Comparison of ENCODE assay signal across 8 cellular contexts in the genomic region with DNA sequence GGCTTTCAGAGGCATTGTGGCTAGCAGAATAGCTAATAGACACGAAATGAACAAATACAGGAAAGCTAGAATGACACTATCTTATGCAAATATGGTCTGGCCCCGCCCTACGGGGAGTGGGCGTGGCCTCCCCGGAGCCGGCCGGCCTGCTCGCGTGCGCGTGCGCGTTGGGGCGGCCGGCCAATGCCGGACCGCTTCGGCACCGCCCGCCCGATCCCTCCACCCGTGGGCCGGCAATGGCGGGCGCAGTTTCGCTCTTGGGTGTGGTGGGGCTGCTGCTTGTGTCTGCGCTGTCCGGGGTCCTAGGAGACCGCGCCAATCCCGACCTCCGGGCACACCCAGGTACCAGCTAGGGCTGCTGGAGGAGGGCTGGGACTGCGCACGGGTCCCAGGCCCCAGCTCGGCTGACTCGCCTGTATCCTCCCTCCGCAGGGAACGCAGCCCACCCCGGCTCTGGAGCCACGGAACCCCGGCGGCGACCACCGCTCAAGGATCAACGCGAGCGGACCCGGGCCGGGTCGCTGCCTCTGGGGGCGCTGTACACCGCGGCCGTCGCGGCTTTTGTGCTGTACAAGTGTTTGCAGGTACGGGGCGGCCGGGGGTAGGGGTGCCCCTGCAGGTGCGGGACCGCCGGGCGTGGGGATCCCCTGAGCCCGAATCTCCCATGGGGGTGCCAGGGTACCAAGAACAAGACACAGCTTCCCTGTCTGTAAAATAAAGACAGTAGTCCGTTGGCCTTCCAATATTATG. TPM values are rescaled to one million over a fixed set of nuclear protein-coding genes. Genes with fewer than 3 reads are reported as not detected.
A peak's percentile ranks its signal among the peaks of the same experiment; 100 is the strongest.
DNase-seq lines count a peak whose midpoint lies in the region; ATAC-seq and TF ChIP-seq lines count a peak whose summit lies in the region.

A gene with protein sequence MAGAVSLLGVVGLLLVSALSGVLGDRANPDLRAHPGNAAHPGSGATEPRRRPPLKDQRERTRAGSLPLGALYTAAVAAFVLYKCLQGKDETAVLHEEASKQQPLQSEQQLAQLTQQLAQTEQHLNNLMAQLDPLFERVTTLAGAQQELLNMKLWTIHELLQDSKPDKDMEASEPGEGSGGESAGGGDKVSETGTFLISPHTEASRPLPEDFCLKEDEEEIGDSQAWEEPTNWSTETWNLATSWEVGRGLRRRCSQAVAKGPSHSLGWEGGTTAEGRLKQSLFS (plus strand): TSS at position 149 of the 750 bp plus-strand sequence. CDS start 88 bp downstream, at position 237.

- H3K36me3 ChIP-seq in HUES6 (ENCODE audit: control insufficient read depth, insufficient read depth, low read length) (peaks cover 29% of the 10 kb centered on the region), OCI-LY7 (ENCODE audit: insufficient read depth, low read length) (peaks cover 34% of the 10 kb centered on the region), mucosa of descending colon (ENCODE audit: low read depth) (peaks cover 5% of the 10 kb centered on the region)

- H3K9me3 Mint-ChIP-seq in Calu3 (ENCODE audit: low read depth, unreplicated experiment) = no peaks in the 10 kb centered on the region

- BruUV-seq in Calu3 (replicated peaks; lab: Mats Ljungman, UMichigan) (TSS peak; percentile 80), OCI-LY7 (replicated peaks; lab: Mats Ljungman, UMichigan) (no TSS peak)

- H3K79me2 ChIP-seq in OCI-LY7 (ENCODE audit: insufficient read depth, low read depth, low read length) = peaks cover 19% of the 10 kb centered on the region; the same call in 1 of the 2 replicates

- intact Hi-C loops in Calu3 (cut with micrococcal nuclease; ENCODE audit: unreplicated experiment) = no loop called here
- intact Hi-C loops in OCI-LY7 (cut with micrococcal nuclease; ENCODE audit: unreplicated experiment) = loop anchor here (2.0 to 5.0 kb wide), 5 partner anchors 38 to 169 kb away; partner anchors contain the start of genes CD72, FAM221B, TESK1 and TMEM8B
- intact Hi-C loops in mucosa of descending colon (cut with DNase I, micrococcal nuclease) = loop anchor here in 1 of 2 donors (5.0 kb wide), 1 partner anchor 74 kb away; the partner anchor contains the start of genes CREB3 and TLN1

- H2AFZ ChIP-seq in OCI-LY7 (ENCODE audit: low read length) = peak within 1 kb of the TSS; percentile 62; the same call in 1 of the 2 replicates

- H3K27me3 ChIP-seq in HUES6 (ENCODE audit: control insufficient read depth, insufficient read depth, low read length) = 0 out of 2 replicates have a peak, but pooled peaks cover 9% of the 10 kb centered on the region

- ATAC-seq in GM21390 (IDR thresholded peaks at IDR 0.05; ENCODE audit: unreplicated experiment) (peak; percentile 57), mucosa of descending colon (peak; percentile 86)

- H3K4me2 ChIP-seq in OCI-LY7 (ENCODE audit: low read length) = peak within 1 kb of the TSS; percentile 96

- H3K27ac ChIP-seq in HUES6 (ENCODE audit: low read depth, low read length) (peak within 1 kb of the TSS; percentile 99), OCI-LY7 (ENCODE audit: low read depth, low read length, poor library complexity, severe bottlenecking) (peak within 1 kb of the TSS; percentile 84)

- peak within 1 kb of the TSS; percentile 100 for H3K27ac Mint-ChIP-seq in Calu3 (ENCODE audit: unreplicated experiment)

- TF ChIP-seq CTCF in Calu3 (IDR thresholded peaks at IDR 0.05; ENCODE audit: unreplicated experiment) (peak; percentile 62), OCI-LY7 (conservative IDR thresholded peaks at IDR 0.05; ENCODE audit: low read length) (peak; percentile 85), epithelial cell of esophagus (IDR thresholded peaks at IDR 0.05; ENCODE audit: insufficient read depth, low read depth, low read length, missing control alignments) (peak; percentile 42), mucosa of descending colon (IDR thresholded peaks at IDR 0.05) (peak; percentile 52)

- H3K4me1 Mint-ChIP-seq in Calu3 (ENCODE audit: low read depth, unreplicated experiment) = peaks cover 20% of the 10 kb centered on the region

- H3K36me3 Mint-ChIP-seq in Calu3 (ENCODE audit: insufficient read depth, unreplicated experiment) = peaks cover 31% of the 10 kb centered on the region

- no peaks in the 10 kb centered on the region for H3K9me3 ChIP-seq in HUES6 (ENCODE audit: control insufficient read depth, insufficient read depth, low read depth, low read length)
- H3K9me3 ChIP-seq in OCI-LY7 (ENCODE audit: low read length) = no peaks in the 10 kb centered on the region
- H3K9me3 ChIP-seq in mucosa of descending colon = no peaks in the 10 kb centered on the region

- peak within 1 kb of the TSS; percentile 93 for H3K9ac ChIP-seq in HUES6 (ENCODE audit: low read length)

- DNase-seq in Calu3 = peak; percentile 80
- DNase-seq in OCI-LY7 (ENCODE audit: low spot score) = peak; percentile 91
- peak; percentile 76 for DNase-seq in activated T-cell treated with anti-CD3 and anti-CD28 coated beads for 24 hours (ENCODE audit: low read depth)
- DNase-seq in epithelial cell of esophagus (ENCODE audit: low read depth) = peak; percentile 77
- peak; percentile 89 to 91 (median 89) for DNase-seq in mucosa of descending colon
- peak; percentile 58 to 67 for DNase-seq in stimulated activated CD8-positive, alpha-beta memory T cell treated with anti-CD3 and anti-CD28 coated beads, Interleukin-4, amount 100 ng/mL, for 4 hours (ENCODE audit: low read depth in 2 of 2, low spot score in 1 of 2)

- H4K20me1 ChIP-seq in OCI-LY7 (ENCODE audit: insufficient read depth, low read length) = 0 out of 2 replicates have a peak, but pooled peaks cover 5% of the 10 kb centered on the region

- no peaks in the 10 kb centered on the region for H3K27me3 Mint-ChIP-seq in Calu3 (ENCODE audit: unreplicated experiment)

- H3K4me1 ChIP-seq in HUES6 (ENCODE audit: control insufficient read depth, insufficient read depth, low read length) (peaks cover 7% of the 10 kb centered on the region; the same call in 1 of the 2 replicates), OCI-LY7 (ENCODE audit: insufficient read depth, low read length, poor library complexity, severe bottlenecking) (peaks cover 65% of the 10 kb centered on the region), mucosa of descending colon (ENCODE audit: low read depth) (peaks cover 52% of the 10 kb centered on the region)

- POLR2A ChIA-PET in OCI-LY7 (lab: Charles Lee) = interaction anchor here (0.6 to 3.9 kb wide), 9 partner anchors 11 to 73 kb away, joined by 3 to 47 read pairs (median 6); partner anchors contain the start of genes CREB3, TESK1 and TLN1

- peak within 1 kb of the TSS; percentile 89 for H3K4me3 ChIP-seq in HUES6 (ENCODE audit: low read depth, low read length)
- H3K4me3 ChIP-seq in OCI-LY7 (ENCODE audit: low read depth, low read length, poor library complexity, severe bottlenecking) = peak within 1 kb of the TSS; percentile 81
- H3K4me3 ChIP-seq in epithelial cell of esophagus (ENCODE audit: low read length) = peak within 1 kb of the TSS; percentile 81
- H3K4me3 ChIP-seq in mucosa of descending colon = peak within 1 kb of the TSS; percentile 73

- H3K4me3 Mint-ChIP-seq in Calu3 (ENCODE audit: low read depth, unreplicated experiment) = peak within 1 kb of the TSS; percentile 84

- CTCF ChIA-PET in Calu3 (lab: Charles Lee) (interaction anchor here (0.5 to 2.2 kb wide), 8 partner anchors 11 to 1610 kb away, joined by 3 to 12 read pairs (median 4); partner anchors contain the start of genes CREB3, HINT2 and TLN1), OCI-LY7 (lab: Charles Lee; ENCODE audit: unreplicated experiment) (interaction anchor here (0.9 to 2.0 kb wide), 6 partner anchors 11 to 69 kb away, joined by 3 to 15 read pairs (median 4); partner anchors contain the start of gene TESK1)

- H3K9me2 ChIP-seq in OCI-LY7 (ENCODE audit: insufficient read depth, low read length) = no peaks in the 10 kb centered on the region

RNA-seq across cellular contexts. Expression of the gene that starts here (rescaled TPM):
- 7.9 and 8.0 TPM in 2 replicates for total RNA-seq in Calu3 (2022)
- total RNA-seq in OCI-LY7 (2014; rRNA removed; shearing (Covaris generic)) = 16.5 and 20.3 TPM in 2 replicates
- 10.0 and 11.4 TPM in 2 replicates for total RNA-seq in OCI-LY7 (2022)
- 10 to 100 TPM; 25.2 to 55.8 (median 35.8) TPM for total RNA-seq in mucosa of descending colon

Comparison
In these comparisons a context has a peak if more than half of its experiments do, and no peak if none do; other contexts are left out.
1. Peak in every context shown above with its lines: DNase-seq, ATAC-seq, H3K4me3 ChIP-seq and H3K27ac ChIP-seq.